10 cellular contexts compared by ENCODE assay signal in the genomic region with DNA sequence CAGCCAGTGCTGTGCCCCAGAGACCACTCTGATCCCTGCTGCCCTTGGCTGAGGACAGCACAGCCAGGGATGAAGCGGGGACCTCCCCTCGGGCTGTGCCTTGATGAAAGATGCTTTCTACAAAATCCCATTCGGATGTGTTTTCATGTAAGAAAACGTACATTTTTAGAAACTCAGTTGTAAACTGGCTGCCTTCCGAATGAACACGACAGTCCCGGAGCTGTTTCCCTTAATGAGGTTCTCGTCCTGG.
DNase-seq lines count a peak whose midpoint lies in the region; ATAC-seq and TF ChIP-seq lines count a peak whose summit lies in the region.
"Had no signal": no experiment of that assay in that cellular context is flagged by ENCODE, and none has a peak within 500 bp of the region (broad histone marks: within the 10 kb centered on the region; RNA-seq: fewer than 3 reads in every experiment).

No MANE protein-coding gene starts in this region.

- no TSS peak for BruUV-seq in mammary epithelial cell (replicated peaks; lab: Mats Ljungman, UMichigan)

- DNase-seq in left ventricle myocardium inferior: no peak
- no peak for DNase-seq in Right ventricle myocardium inferior (ENCODE audit: missing footprints)
- DNase-seq in mammary epithelial cell: no peak
- no peak for DNase-seq in uterus
- DNase-seq in NCI-H1417 (lab: John Stamatoyannopoulos, UW): no peak
- DNase-seq: activated CD4-positive, alpha-beta T cell treated with anti-CD3 and anti-CD28 coated beads for 36 hours; NCI-H446 treated with DMSO at 0.1 percent for 48 hours had no signal

- H4K20me1 ChIP-seq in mammary epithelial cell (ENCODE audit: insufficient read depth, low read length): peaks cover 7% of the 10 kb centered on the region

- no peak for TF ChIP-seq POLR2A in uterus (IDR thresholded peaks at IDR 0.05)

- H3K79me2 ChIP-seq in mammary epithelial cell (ENCODE audit: insufficient read depth, low read length): peaks cover 92% of the 10 kb centered on the region

- CTCF ChIA-PET in mammary epithelial cell (lab: Charles Lee; ENCODE audit: low non-redundant PET): no interaction called here

- H3K4me3 ChIP-seq in left ventricle myocardium inferior (peak overlapping the region; percentile 66), mammary epithelial cell (replicated peaks in 1 of 3; ENCODE audit: insufficient read depth in 1 of 3, low read depth in 2 of 3, low read length in 3 of 3) (peak overlapping the region in 1 of 3 experiments; percentile 42), muscle layer of duodenum (ENCODE audit: low read depth in 1 of 2, low read length in 2 of 2) (peak overlapping the region; percentile 3 to 12), uterus (no peak overlapping the region)

- ATAC-seq in Right ventricle myocardium inferior (no peak), GM21786 (IDR thresholded peaks at IDR 0.05; ENCODE audit: unreplicated experiment) (no peak), HG03378 (IDR thresholded peaks at IDR 0.05; ENCODE audit: unreplicated experiment) (no peak)
- ATAC-seq: activated CD4-positive, alpha-beta T cell treated with anti-CD3 and anti-CD28 coated beads for 36 hours had no signal

- H3K27me3 ChIP-seq in left ventricle myocardium inferior (ENCODE audit: low read depth) (no peaks in the 10 kb centered on the region), mammary epithelial cell (ENCODE audit: insufficient read depth, low read length) (no peaks in the 10 kb centered on the region), muscle layer of duodenum (ENCODE audit: low read depth, low read length) (no peaks in the 10 kb centered on the region), uterus (no peaks in the 10 kb centered on the region)

- in situ Hi-C loops in mammary epithelial cell (cut with MboI; ENCODE audit: low sequenced_read_pairs in 2 of 2): loop anchor here (5.0 to 10.0 kb wide), 3 partner anchors 35 to 173 kb away; no protein-coding TSS in a partner anchor

- intact Hi-C loops in left ventricle myocardium inferior (cut with micrococcal nuclease) (no loop called here), Right ventricle myocardium inferior (cut with DNase I) (no loop called here), mammary epithelial cell (cut with micrococcal nuclease) (loop anchor here (2.0 kb wide), 2 partner anchors 155 to 173 kb away; no protein-coding TSS in a partner anchor), uterus (cut with DNase I; ENCODE audit: low total_unique reads) (no loop called here)

- H3K27ac ChIP-seq in left ventricle myocardium inferior (replicated peaks) (peak overlapping the region; percentile 91), mammary epithelial cell (ENCODE audit: insufficient read depth, low read depth, low read length) (peak overlapping the region; percentile 80), muscle layer of duodenum (ENCODE audit: low read length) (peak overlapping the region; percentile 77), uterus (peak overlapping the region; percentile 93 to 98)

- H2AFZ ChIP-seq in mammary epithelial cell (ENCODE audit: low read depth, low read length): no peak overlapping the region

- TF ChIP-seq CTCF in left ventricle myocardium inferior (IDR thresholded peaks at IDR 0.05; ENCODE audit: borderline replicate concordance): no peak
- no peak for TF ChIP-seq CTCF in mammary epithelial cell (conservative IDR thresholded peaks at IDR 0.05 in 1 of 2, IDR thresholded peaks at IDR 0.05 in 1 of 2; ENCODE audit: extremely low read depth in 1 of 2, insufficient read depth in 1 of 2, low read depth in 1 of 2, low read length in 2 of 2)
- TF ChIP-seq CTCF in uterus (IDR thresholded peaks at IDR 0.05): no peak

- H3K4me1 ChIP-seq in left ventricle myocardium inferior (peaks cover 72% of the 10 kb centered on the region), mammary epithelial cell (ENCODE audit: insufficient read depth, low read length) (peaks cover 75% of the 10 kb centered on the region), muscle layer of duodenum (ENCODE audit: control insufficient read depth in 1 of 2, insufficient read depth in 2 of 2, low read length in 2 of 2) (peaks cover 25 to 45% of the 10 kb centered on the region in 2 donors), uterus (peaks cover 19 to 39% of the 10 kb centered on the region in 2 donors)

- H3K9ac ChIP-seq in mammary epithelial cell (ENCODE audit: insufficient read depth, low read length): peak overlapping the region; percentile 58

- peak overlapping the region; percentile 89 for H3K4me2 ChIP-seq in mammary epithelial cell (ENCODE audit: insufficient read depth, low read depth, low read length)

- 13% methylated on average over 8 of the region's 8 CpGs for WGBS in mammary epithelial cell (ENCODE audit: low coverage, missing lambda C conversion rate)

- dilution Hi-C loops in mammary epithelial cell (cut with HindIII; ENCODE audit: low sequenced_read_pairs): loop anchor here (10.0 kb wide), 1 partner anchor 133 kb away; no protein-coding TSS in a partner anchor

- no peaks in the 10 kb centered on the region for H3K36me3 ChIP-seq in left ventricle myocardium inferior
- peaks cover 12% of the 10 kb centered on the region for H3K36me3 ChIP-seq in mammary epithelial cell (ENCODE audit: insufficient read depth, low read length)
- peaks cover 0 to 6% of the 10 kb centered on the region in 2 donors for H3K36me3 ChIP-seq in muscle layer of duodenum (ENCODE audit: control insufficient read depth in 1 of 2, insufficient read depth in 2 of 2, low read length in 2 of 2)
- no peaks in the 10 kb centered on the region for H3K36me3 ChIP-seq in uterus

- H3K9me3 ChIP-seq in left ventricle myocardium inferior (replicated peaks): no peaks in the 10 kb centered on the region
- no peaks in the 10 kb centered on the region for H3K9me3 ChIP-seq in mammary epithelial cell (replicated peaks; ENCODE audit: insufficient read depth, low read length)
- no peaks in the 10 kb centered on the region for H3K9me3 ChIP-seq in muscle layer of duodenum (ENCODE audit: control insufficient read depth in 1 of 2, low read length in 2 of 2)
- no peaks in the 10 kb centered on the region for H3K9me3 ChIP-seq in uterus

Comparison
In these comparisons a context has a peak if more than half of its experiments do, and no peak if none do; other contexts are left out.
1. H3K4me3 ChIP-seq: peak in left ventricle myocardium inferior (single experiment) and muscle layer of duodenum (2 of 2); none in uterus (0 of 2).
2. Peak in every context shown above with its lines, with median percentiles within 50 percentile points of each other: H3K27ac ChIP-seq.